In the genomic region with DNA sequence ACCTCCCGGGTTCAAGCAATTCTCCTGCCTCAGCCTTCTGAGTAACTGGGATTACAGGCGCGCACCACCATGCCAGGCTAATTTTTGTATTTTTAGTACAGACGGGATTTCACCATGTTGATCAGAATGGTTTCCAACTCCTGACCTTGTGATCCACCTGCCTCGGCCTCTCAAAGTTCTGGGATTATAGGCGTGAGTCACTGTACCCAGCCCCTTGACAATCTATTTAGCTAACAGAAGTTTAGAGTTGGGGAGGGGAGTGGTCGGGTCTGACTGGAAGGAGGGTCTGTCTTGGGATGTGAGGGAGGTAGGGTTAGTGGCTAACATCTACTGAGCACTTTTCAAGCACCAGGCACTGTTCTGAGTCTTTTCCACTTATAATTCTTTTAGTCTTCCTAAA, we compare ENCODE assay signal across 18 cellular contexts. TPM values are rescaled to one million over a fixed set of nuclear protein-coding genes. Genes with fewer than 3 reads are reported as not detected.
DNase-seq lines count a peak whose midpoint lies in the region; ATAC-seq lines count a peak whose summit lies in the region.
"Had no signal": no experiment of that assay in that cellular context is flagged by ENCODE, and none has a peak within 500 bp of the region (broad histone marks: within the 10 kb centered on the region; RNA-seq: fewer than 3 reads in every experiment).

No MANE protein-coding gene starts in this region.

- H3K27ac ChIP-seq in SJCRH30: peak overlapping the region; percentile 69
- H3K27ac ChIP-seq: 22Rv1 had no signal

- DNase-seq in cardiac septum (ENCODE audit: low spot score): peak; percentile 14
- no peak for DNase-seq in Right ventricle myocardium inferior (ENCODE audit: missing footprints)
- peak in 1 of 2 experiments; percentile 28 for DNase-seq in SJCRH30
- DNase-seq in mesenteric fat pad (ENCODE audit: low spot score): peak; percentile 55
- DNase-seq in effector CD4-positive, alpha-beta T cell: no peak
- no peak for DNase-seq in activated effector memory CD4-positive, alpha-beta T cell treated with Interleukin-2 at 50 U/mL for 16 hours
- DNase-seq in stimulated activated CD4-positive, alpha-beta T cell treated with anti-CD3 and anti-CD28 coated beads, Interleukin-2, amount 100 ng/mL, for 24 hours: no peak
- DNase-seq: C1 segment of cervical spinal cord; Calu3; CD4-positive, alpha-beta memory T cell; COR-L47; DMS53; DMS79 treated with DMSO at 0.1 percent for 48 hours; GF-D8; HFFc6 had no signal

- no peaks in the 10 kb centered on the region for H3K27me3 ChIP-seq in SJCRH30

- no peak for ATAC-seq in Right ventricle myocardium inferior
- ATAC-seq: GM23338 had no signal

- intact Hi-C loops in cardiac septum (cut with DNase I): no loop called here
- intact Hi-C loops in Right ventricle myocardium inferior (cut with DNase I): no loop called here

- no peak overlapping the region for H3K4me3 ChIP-seq in SJCRH30
- H3K4me3 ChIP-seq: GM23338, HAP-1 had no signal

- H3K9me3 ChIP-seq in SJCRH30 (replicated peaks): no peaks in the 10 kb centered on the region
- H3K9me3 ChIP-seq: HAP-1 had no signal

- no peaks in the 10 kb centered on the region for H3K36me3 ChIP-seq in SJCRH30
- H3K36me3 ChIP-seq: HAP-1 had no signal

- H3K4me1 ChIP-seq in SJCRH30: peaks cover 28% of the 10 kb centered on the region
- H3K4me1 ChIP-seq: HAP-1 had no signal

RNA-seq across cellular contexts. Expression of a gene that starts 27.0 kb away (rescaled TPM):
- total RNA-seq in cardiac septum: 56.6 TPM
- total RNA-seq in Right ventricle myocardium inferior: 60.1 TPM
- 53.1 and 53.7 TPM in 2 replicates for total RNA-seq in SJCRH30 (2014; rRNA removed; shearing (Covaris generic))
- 90.8 TPM for total RNA-seq in mesenteric fat pad

RNA-seq across cellular contexts. Expression of a gene that starts 39.9 kb away (rescaled TPM):
- 0.08 TPM for total RNA-seq in cardiac septum
- 0.05 TPM for total RNA-seq in Right ventricle myocardium inferior
- total RNA-seq in SJCRH30 (2014; rRNA removed; shearing (Covaris generic)): 0.58 and 0.73 TPM in 2 replicates
- 0.22 TPM for total RNA-seq in mesenteric fat pad

Comparison
In these comparisons a context has a peak if more than half of its experiments do, and no peak if none do; other contexts are left out.
1. DNase-seq: peak in cardiac septum (single experiment) and mesenteric fat pad (single experiment); none in Right ventricle myocardium inferior (single experiment), effector CD4-positive, alpha-beta T cell (single experiment), activated effector memory CD4-positive, alpha-beta T cell treated with Interleukin-2 at 50 U/mL for 16 hours (single experiment) and stimulated activated CD4-positive, alpha-beta T cell treated with anti-CD3 and anti-CD28 coated beads, Interleukin-2, amount 100 ng/mL, for 24 hours (0 of 2).